In the genomic region with DNA sequence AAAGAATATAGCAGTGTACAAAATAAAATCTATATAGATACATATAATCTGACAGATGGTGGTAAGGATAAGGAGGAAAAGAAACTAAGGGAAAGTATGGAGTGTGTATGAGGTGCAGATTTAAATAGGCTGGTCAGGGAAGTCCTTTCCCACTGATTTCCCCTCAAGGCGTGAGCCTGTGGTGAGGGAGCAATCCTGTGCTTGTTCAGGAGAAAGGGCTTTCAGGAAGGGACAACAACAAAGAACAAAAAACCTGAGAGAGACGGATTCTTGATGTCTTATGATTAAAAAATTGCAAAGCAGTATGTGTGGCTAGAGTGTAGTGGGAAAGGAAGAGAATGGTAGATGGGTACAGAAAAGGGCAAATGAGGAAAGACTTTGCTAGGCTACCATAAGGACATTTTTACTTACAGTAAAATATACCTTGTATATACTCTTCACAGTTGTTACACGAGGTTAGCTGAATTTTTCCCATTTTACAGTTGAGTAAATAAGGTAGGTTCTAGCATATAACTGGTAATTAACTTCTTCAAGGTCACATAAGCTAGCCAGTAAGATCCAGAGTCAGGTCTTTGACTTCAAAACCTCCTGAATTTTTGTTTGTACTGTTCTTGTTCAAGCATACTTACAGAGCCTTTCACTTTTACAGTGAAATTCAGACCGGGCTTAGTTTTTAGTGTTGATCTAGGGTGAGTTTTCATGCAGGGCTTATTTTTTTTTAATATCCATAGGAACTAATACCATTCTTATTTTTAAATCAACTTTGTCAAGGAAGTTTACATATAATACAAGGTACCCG, we compare ENCODE assay signal across 1 cellular context.
TF ChIP-seq lines count a peak whose summit lies in the region.

No MANE protein-coding gene starts in this region.

TF ChIP-seq in K562, 482 proteins besides CTCF, POLR2A, EP300 and RAD21 (continued from another document):
- TF ChIP-seq, protein P1, sequence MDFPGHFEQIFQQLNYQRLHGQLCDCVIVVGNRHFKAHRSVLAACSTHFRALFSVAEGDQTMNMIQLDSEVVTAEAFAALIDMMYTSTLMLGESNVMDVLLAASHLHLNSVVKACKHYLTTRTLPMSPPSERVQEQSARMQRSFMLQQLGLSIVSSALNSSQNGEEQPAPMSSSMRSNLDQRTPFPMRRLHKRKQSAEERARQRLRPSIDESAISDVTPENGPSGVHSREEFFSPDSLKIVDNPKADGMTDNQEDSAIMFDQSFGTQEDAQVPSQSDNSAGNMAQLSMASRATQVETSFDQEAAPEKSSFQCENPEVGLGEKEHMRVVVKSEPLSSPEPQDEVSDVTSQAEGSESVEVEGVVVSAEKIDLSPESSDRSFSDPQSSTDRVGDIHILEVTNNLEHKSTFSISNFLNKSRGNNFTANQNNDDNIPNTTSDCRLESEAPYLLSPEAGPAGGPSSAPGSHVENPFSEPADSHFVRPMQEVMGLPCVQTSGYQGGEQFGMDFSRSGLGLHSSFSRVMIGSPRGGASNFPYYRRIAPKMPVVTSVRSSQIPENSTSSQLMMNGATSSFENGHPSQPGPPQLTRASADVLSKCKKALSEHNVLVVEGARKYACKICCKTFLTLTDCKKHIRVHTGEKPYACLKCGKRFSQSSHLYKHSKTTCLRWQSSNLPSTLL (IDR thresholded peaks at IDR 0.05): no peak
- TF ChIP-seq HDAC3 (IDR thresholded peaks at IDR 0.05; ENCODE audit: borderline replicate concordance, partially characterized antibody): no peak
- no peak for TF ChIP-seq MAZ (CRISPR knock-in tag; conservative IDR thresholded peaks at IDR 0.05 in 1 of 2, IDR thresholded peaks at IDR 0.05 in 1 of 2)
- TF ChIP-seq, protein P2, sequence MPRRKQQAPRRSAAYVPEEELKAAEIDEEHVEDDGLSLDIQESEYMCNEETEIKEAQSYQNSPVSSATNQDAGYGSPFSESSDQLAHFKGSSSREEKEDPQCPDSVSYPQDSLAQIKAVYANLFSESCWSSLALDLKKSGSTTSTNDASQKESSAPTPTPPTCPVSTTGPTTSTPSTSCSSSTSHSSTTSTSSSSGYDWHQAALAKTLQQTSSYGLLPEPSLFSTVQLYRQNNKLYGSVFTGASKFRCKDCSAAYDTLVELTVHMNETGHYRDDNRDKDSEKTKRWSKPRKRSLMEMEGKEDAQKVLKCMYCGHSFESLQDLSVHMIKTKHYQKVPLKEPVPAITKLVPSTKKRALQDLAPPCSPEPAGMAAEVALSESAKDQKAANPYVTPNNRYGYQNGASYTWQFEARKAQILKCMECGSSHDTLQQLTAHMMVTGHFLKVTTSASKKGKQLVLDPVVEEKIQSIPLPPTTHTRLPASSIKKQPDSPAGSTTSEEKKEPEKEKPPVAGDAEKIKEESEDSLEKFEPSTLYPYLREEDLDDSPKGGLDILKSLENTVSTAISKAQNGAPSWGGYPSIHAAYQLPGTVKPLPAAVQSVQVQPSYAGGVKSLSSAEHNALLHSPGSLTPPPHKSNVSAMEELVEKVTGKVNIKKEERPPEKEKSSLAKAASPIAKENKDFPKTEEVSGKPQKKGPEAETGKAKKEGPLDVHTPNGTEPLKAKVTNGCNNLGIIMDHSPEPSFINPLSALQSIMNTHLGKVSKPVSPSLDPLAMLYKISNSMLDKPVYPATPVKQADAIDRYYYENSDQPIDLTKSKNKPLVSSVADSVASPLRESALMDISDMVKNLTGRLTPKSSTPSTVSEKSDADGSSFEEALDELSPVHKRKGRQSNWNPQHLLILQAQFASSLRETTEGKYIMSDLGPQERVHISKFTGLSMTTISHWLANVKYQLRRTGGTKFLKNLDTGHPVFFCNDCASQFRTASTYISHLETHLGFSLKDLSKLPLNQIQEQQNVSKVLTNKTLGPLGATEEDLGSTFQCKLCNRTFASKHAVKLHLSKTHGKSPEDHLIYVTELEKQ (CRISPR knock-in tag; IDR thresholded peaks at IDR 0.05): no peak
- no peak for TF ChIP-seq RFX1 (IDR thresholded peaks at IDR 0.05)
- TF ChIP-seq ZNF778 (CRISPR knock-in tag; IDR thresholded peaks at IDR 0.05): no peak
- TF ChIP-seq TRIM24 (IDR thresholded peaks at IDR 0.05): no peak
- TF ChIP-seq NR4A1 (CRISPR knock-in tag; IDR thresholded peaks at IDR 0.05): no peak
- no peak for TF ChIP-seq NR4A1 (tag; IDR thresholded peaks at IDR 0.05)
